In genomic region chr22:49616356-49617231, GRCh38 we compare ENCODE assay signal across 1 cellular context.
TF ChIP-seq lines count a peak whose summit lies in the region.

No MANE protein-coding gene starts in this region.

TF ChIP-seq in GM23338, 12 proteins besides CTCF, POLR2A, EP300 and RAD21:
- TF ChIP-seq, protein P1, sequence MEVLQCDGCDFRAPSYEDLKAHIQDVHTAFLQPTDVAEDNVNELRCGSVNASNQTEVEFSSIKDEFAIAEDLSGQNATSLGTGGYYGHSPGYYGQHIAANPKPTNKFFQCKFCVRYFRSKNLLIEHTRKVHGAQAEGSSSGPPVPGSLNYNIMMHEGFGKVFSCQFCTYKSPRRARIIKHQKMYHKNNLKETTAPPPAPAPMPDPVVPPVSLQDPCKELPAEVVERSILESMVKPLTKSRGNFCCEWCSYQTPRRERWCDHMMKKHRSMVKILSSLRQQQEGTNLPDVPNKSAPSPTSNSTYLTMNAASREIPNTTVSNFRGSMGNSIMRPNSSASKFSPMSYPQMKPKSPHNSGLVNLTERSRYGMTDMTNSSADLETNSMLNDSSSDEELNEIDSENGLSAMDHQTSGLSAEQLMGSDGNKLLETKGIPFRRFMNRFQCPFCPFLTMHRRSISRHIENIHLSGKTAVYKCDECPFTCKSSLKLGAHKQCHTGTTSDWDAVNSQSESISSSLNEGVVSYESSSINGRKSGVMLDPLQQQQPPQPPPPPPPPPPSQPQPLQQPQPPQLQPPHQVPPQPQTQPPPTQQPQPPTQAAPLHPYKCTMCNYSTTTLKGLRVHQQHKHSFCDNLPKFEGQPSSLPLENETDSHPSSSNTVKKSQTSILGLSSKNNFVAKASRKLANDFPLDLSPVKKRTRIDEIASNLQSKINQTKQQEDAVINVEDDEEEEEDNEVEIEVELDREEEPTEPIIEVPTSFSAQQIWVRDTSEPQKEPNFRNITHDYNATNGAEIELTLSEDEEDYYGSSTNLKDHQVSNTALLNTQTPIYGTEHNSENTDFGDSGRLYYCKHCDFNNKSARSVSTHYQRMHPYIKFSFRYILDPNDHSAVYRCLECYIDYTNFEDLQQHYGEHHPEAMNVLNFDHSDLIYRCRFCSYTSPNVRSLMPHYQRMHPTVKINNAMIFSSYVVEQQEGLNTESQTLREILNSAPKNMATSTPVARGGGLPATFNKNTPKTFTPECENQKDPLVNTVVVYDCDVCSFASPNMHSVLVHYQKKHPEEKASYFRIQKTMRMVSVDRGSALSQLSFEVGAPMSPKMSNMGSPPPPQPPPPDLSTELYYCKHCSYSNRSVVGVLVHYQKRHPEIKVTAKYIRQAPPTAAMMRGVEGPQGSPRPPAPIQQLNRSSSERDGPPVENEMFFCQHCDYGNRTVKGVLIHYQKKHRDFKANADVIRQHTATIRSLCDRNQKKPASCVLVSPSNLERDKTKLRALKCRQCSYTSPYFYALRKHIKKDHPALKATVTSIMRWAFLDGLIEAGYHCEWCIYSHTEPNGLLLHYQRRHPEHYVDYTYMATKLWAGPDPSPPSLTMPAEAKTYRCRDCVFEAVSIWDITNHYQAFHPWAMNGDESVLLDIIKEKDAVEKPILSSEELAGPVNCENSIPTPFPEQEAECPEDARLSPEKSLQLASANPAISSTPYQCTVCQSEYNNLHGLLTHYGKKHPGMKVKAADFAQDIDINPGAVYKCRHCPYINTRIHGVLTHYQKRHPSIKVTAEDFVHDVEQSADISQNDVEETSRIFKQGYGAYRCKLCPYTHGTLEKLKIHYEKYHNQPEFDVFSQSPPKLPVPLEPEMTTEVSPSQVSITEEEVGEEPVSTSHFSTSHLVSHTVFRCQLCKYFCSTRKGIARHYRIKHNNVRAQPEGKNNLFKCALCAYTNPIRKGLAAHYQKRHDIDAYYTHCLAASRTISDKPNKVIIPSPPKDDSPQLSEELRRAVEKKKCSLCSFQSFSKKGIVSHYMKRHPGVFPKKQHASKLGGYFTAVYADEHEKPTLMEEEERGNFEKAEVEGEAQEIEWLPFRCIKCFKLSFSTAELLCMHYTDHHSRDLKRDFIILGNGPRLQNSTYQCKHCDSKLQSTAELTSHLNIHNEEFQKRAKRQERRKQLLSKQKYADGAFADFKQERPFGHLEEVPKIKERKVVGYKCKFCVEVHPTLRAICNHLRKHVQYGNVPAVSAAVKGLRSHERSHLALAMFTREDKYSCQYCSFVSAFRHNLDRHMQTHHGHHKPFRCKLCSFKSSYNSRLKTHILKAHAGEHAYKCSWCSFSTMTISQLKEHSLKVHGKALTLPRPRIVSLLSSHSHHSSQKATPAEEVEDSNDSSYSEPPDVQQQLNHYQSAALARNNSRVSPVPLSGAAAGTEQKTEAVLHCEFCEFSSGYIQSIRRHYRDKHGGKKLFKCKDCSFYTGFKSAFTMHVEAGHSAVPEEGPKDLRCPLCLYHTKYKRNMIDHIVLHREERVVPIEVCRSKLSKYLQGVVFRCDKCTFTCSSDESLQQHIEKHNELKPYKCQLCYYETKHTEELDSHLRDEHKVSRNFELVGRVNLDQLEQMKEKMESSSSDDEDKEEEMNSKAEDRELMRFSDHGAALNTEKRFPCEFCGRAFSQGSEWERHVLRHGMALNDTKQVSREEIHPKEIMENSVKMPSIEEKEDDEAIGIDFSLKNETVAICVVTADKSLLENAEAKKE (CRISPR knock-in tag; IDR thresholded peaks at IDR 0.05) = no peak
- TF ChIP-seq ETS1 (IDR thresholded peaks at IDR 0.05) (no peak), STAT1 (IDR thresholded peaks at IDR 0.05; ENCODE audit: unreplicated experiment) (no peak), ZNF114 (CRISPR knock-in tag; IDR thresholded peaks at IDR 0.05) (no peak), CREB1 (CRISPR knock-in tag; IDR thresholded peaks at IDR 0.05; ENCODE audit: low read depth) (no peak), POLR2AphosphoS5 (IDR thresholded peaks at IDR 0.05; ENCODE audit: low read depth) (no peak), EZH2phosphoT487 (IDR thresholded peaks at IDR 0.05; ENCODE audit: unreplicated experiment) (no peak), JUNB (IDR thresholded peaks at IDR 0.05; ENCODE audit: unreplicated experiment) (no peak), EZH2 (IDR thresholded peaks at IDR 0.05; ENCODE audit: low read depth, unreplicated experiment) (no peak), ZNF331 (CRISPR knock-in tag; IDR thresholded peaks at IDR 0.05; ENCODE audit: low read depth) (no peak), NANOG (IDR thresholded peaks at IDR 0.05; ENCODE audit: borderline replicate concordance) (no peak), REST (IDR thresholded peaks at IDR 0.05; ENCODE audit: unreplicated experiment) (no peak)
